In the genomic region with DNA sequence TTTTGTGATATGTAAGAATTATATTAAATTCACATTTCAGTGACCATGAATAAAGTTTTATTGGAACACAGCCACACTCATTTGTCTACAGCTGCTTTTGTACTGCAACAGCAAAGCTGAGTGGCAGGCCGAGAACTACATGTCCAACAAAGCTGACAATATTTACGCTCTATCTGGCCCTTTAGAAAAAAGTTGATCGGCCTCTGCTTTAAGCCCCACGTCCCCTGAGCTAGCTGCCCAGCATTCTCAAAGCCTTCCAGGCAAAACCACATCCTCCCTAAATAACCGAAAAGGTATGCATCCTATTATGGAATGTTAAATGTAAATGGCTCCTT, we compare ENCODE assay signal across 12 cellular contexts. TPM values are rescaled to one million over a fixed set of nuclear protein-coding genes. Genes with fewer than 3 reads are reported as not detected.
DNase-seq lines count a peak whose midpoint lies in the region; ATAC-seq and TF ChIP-seq lines count a peak whose summit lies in the region.
"Had no signal": no experiment of that assay in that cellular context is flagged by ENCODE, and none has a peak within 500 bp of the region (broad histone marks: within the 10 kb centered on the region; RNA-seq: fewer than 3 reads in every experiment).

No MANE protein-coding gene starts in this region.

- TF ChIP-seq CTCF in WTC11 (IDR thresholded peaks at IDR 0.05) (no peak), fibroblast of the aortic adventitia (IDR thresholded peaks at IDR 0.05; ENCODE audit: insufficient read depth, low read length) (no peak), suprapubic skin (IDR thresholded peaks at IDR 0.05) (no peak)

- H3K4me1 Mint-ChIP-seq in activated T-cell treated with anti-CD3 and anti-CD28 coated beads, Interleukin-2, amount 50 U/mL, for 24 hours (ENCODE audit: low read depth), result peaks cover 94% of the 10 kb centered on the region
- H3K4me1 Mint-ChIP-seq in WTC11, result peaks cover 96% of the 10 kb centered on the region

- H3K27ac Mint-ChIP-seq in activated T-cell treated with anti-CD3 and anti-CD28 coated beads, Interleukin-2, amount 50 U/mL, for 24 hours, result peak overlapping the region; percentile 82
- H3K27ac Mint-ChIP-seq in WTC11, result peak overlapping the region; percentile 95

- no peak for DNase-seq in activated T-cell treated with anti-CD3 and anti-CD28 coated beads, Interleukin-2, amount 50 U/mL, for 24 hours
- DNase-seq in activated T-cell treated with anti-CD3 and anti-CD28 coated beads, Interleukin-2, amount 50 U/mL, for 48 hours, result no peak
- DNase-seq in WTC11 (ENCODE audit: low spot score) (no peak), fibroblast of the aortic adventitia (ENCODE audit: low read depth) (peak; percentile 66), suprapubic skin (ENCODE audit: low spot score in 2 of 2) (no peak), left colon (no peak), Ammon's horn (ENCODE audit: low spot score) (no peak)
- DNase-seq: cortex of kidney; NCI-H187; stimulated activated CD4-positive, alpha-beta T cell treated with anti-CD3 and anti-CD28 coated beads, Interleukin-4, amount 100 ng/mL, for 4 hours had no signal

- H3K36me3 ChIP-seq in suprapubic skin, result no peaks in the 10 kb centered on the region

- no peak for TF ChIP-seq POLR2A in suprapubic skin (IDR thresholded peaks at IDR 0.05)

- no peaks in the 10 kb centered on the region for H3K27me3 Mint-ChIP-seq in activated T-cell treated with anti-CD3 and anti-CD28 coated beads, Interleukin-2, amount 50 U/mL, for 24 hours
- H3K27me3 Mint-ChIP-seq in WTC11 (ENCODE audit: low read depth), result no peaks in the 10 kb centered on the region

- no peaks in the 10 kb centered on the region for H3K9me3 Mint-ChIP-seq in activated T-cell treated with anti-CD3 and anti-CD28 coated beads, Interleukin-2, amount 50 U/mL, for 24 hours
- H3K9me3 Mint-ChIP-seq in WTC11, result no peaks in the 10 kb centered on the region

- no peaks in the 10 kb centered on the region for H3K9me3 ChIP-seq in suprapubic skin

- peaks cover 93% of the 10 kb centered on the region for H3K36me3 Mint-ChIP-seq in activated T-cell treated with anti-CD3 and anti-CD28 coated beads, Interleukin-2, amount 50 U/mL, for 24 hours (ENCODE audit: low read depth)
- H3K36me3 Mint-ChIP-seq in WTC11, result peaks cover 77% of the 10 kb centered on the region

- no peak for TF ChIP-seq EP300 in suprapubic skin (IDR thresholded peaks at IDR 0.05)

- H3K27me3 ChIP-seq in suprapubic skin, result no peaks in the 10 kb centered on the region

- intact Hi-C loops in left colon (cut with DNase I, micrococcal nuclease), result no loop called here

- H3K4me3 Mint-ChIP-seq in activated T-cell treated with anti-CD3 and anti-CD28 coated beads, Interleukin-2, amount 50 U/mL, for 24 hours, result no peak overlapping the region
- peak overlapping the region; percentile 99 for H3K4me3 Mint-ChIP-seq in WTC11

- no peak for ATAC-seq in WTC11
- ATAC-seq in left colon, result no peak
- ATAC-seq in HG03342 (IDR thresholded peaks at IDR 0.05; ENCODE audit: unreplicated experiment), result no peak

- POLR2A ChIA-PET in WTC11 (lab: Charles Lee), result interaction anchor here (1.0 to 1.5 kb wide), 3 partner anchors 12 to 57 kb away, joined by 3 to 5 read pairs (median 4); no protein-coding TSS in a partner anchor

- WGBS in suprapubic skin, result 58% methylated on average over 5 of the region's 5 CpGs

- CTCF ChIA-PET in WTC11 (lab: Charles Lee), result interaction anchor here (0.7 to 4.9 kb wide), 4 partner anchors 14 to 123 kb away, joined by 3 to 46 read pairs (median 4); no protein-coding TSS in a partner anchor

- H3K4me1 ChIP-seq in suprapubic skin, result peaks cover 81% of the 10 kb centered on the region

- peak overlapping the region; percentile 23 for H3K27ac ChIP-seq in suprapubic skin

- H3K4me3 ChIP-seq in fibroblast of the aortic adventitia (ENCODE audit: low read depth, low read length) (no peak overlapping the region), suprapubic skin (no peak overlapping the region)
- H3K4me3 ChIP-seq: lung had no signal

TF ChIP-seq in WTC11, 78 proteins besides CTCF, POLR2A, EP300 and RAD21:
- TF ChIP-seq RORB (CRISPR knock-in tag; IDR thresholded peaks at IDR 0.05) (no peak), AR (CRISPR knock-in tag; IDR thresholded peaks at IDR 0.05) (0 out of 2 replicates have a peak, but pooled peaks have one; percentile 20)

RNA-seq across cellular contexts. Expression of gene SLC2A1, which starts 8.6 kb away (rescaled TPM):
- total RNA-seq in WTC11 (2021) (215 to 415 TPM (median 396 TPM) in 3 replicates), fibroblast of the aortic adventitia (ENCODE audit: low replicate concordance) (5.4 and 16.3 TPM in 2 replicates), suprapubic skin (1,000 to 10,000 TPM in 1 of 4 donors, 100 to 1,000 TPM in 3; 466 to 1,239 (median 686) TPM), left colon (10 to 100 TPM; 59.0 to 82.7 TPM)
